In genomic region chr12:1553987-1554982, GRCh38 we compare ENCODE assay signal across 10 cellular contexts. TPM values are rescaled to one million over a fixed set of nuclear protein-coding genes. Genes with fewer than 3 reads are reported as not detected.
DNase-seq lines count a peak whose midpoint lies in the region; ATAC-seq lines count a peak whose summit lies in the region.
"Had no signal": no experiment of that assay in that cellular context is flagged by ENCODE, and none has a peak within 500 bp of the region (broad histone marks: within the 10 kb centered on the region; RNA-seq: fewer than 3 reads in every experiment).

No MANE protein-coding gene starts in this region.

- H3K23ac ChIP-seq in mesendoderm (ENCODE audit: low read length) = no peak overlapping the region

- H3K9ac ChIP-seq in mesendoderm (ENCODE audit: low read length) = no peak overlapping the region

- peak; percentile 53 for DNase-seq in DMS53 (lab: John Stamatoyannopoulos, UW)
- DNase-seq in DMS53 treated with DMSO at 0.1 percent for 48 hours (lab: John Stamatoyannopoulos, UW; ENCODE audit: unreplicated experiment) = no peak
- peak; percentile 52 to 58 for DNase-seq in stimulated activated CD4-positive, alpha-beta T cell treated with anti-CD3 and anti-CD28 coated beads, Interleukin-2, amount 100 ng/mL, for 24 hours
- no peak for DNase-seq in HuH-7.5 (ENCODE audit: low spot score)
- DNase-seq in mesendoderm = no peak
- DNase-seq in HPDE6-E6E7 (ENCODE audit: extremely low spot score) = no peak
- DNase-seq: nucleus accumbens had no signal

- no peak overlapping the region for H2AK5ac ChIP-seq in mesendoderm (ENCODE audit: low read length)

- H3K27ac ChIP-seq in mesendoderm (ENCODE audit: low read depth, low read length) = no peak overlapping the region
- H3K27ac ChIP-seq: 22Rv1 had no signal

- no peak overlapping the region for H2BK15ac ChIP-seq in mesendoderm (replicated peaks; ENCODE audit: low read depth)

- ATAC-seq in GM21576 (IDR thresholded peaks at IDR 0.05; ENCODE audit: unreplicated experiment) = peak; percentile 97
- ATAC-seq in HG03520 (IDR thresholded peaks at IDR 0.05; ENCODE audit: unreplicated experiment) = peak; percentile 97

- no peaks in the 10 kb centered on the region for H3K36me3 ChIP-seq in mesendoderm (ENCODE audit: control insufficient read depth, insufficient read depth, low read length)

- H4K8ac ChIP-seq in mesendoderm (ENCODE audit: low read depth, low read length) = no peak overlapping the region

- H3K18ac ChIP-seq in mesendoderm (ENCODE audit: low read length) = no peak overlapping the region

- H3K4me3 ChIP-seq in mesendoderm (ENCODE audit: low read length) = no peak overlapping the region

- no peak overlapping the region for H2BK120ac ChIP-seq in mesendoderm (ENCODE audit: low read depth, low read length)

- no peaks in the 10 kb centered on the region for H3K4me1 ChIP-seq in mesendoderm (ENCODE audit: control insufficient read depth, low read depth, low read length)

- no peaks in the 10 kb centered on the region for H3K27me3 ChIP-seq in mesendoderm (ENCODE audit: insufficient read depth, low read length, poor library complexity)

- no peak overlapping the region for H3K56ac ChIP-seq in mesendoderm (ENCODE audit: low read length)

- no peak overlapping the region for H2BK5ac ChIP-seq in mesendoderm (ENCODE audit: low read length)

- H3K79me2 ChIP-seq in mesendoderm (ENCODE audit: control insufficient read depth, insufficient read depth, low read length) = no peaks in the 10 kb centered on the region

- H3K4me2 ChIP-seq in mesendoderm (ENCODE audit: low read length) = no peak overlapping the region

- no CpG with 5 or more reads among the region's 14 CpGs for whole genome bisulfite sequencing in mesendoderm (ENCODE audit: extremely low coverage, insufficient coverage, low lambda C conversion rate)

- no peak overlapping the region for H4K5ac ChIP-seq in mesendoderm (ENCODE audit: low read length)

- no peak overlapping the region for H3K4ac ChIP-seq in mesendoderm (ENCODE audit: low read depth, low read length)

- no peaks in the 10 kb centered on the region for H3K79me1 ChIP-seq in mesendoderm (ENCODE audit: low read length)

RNA-seq across cellular contexts. Expression of gene FBXL14, which starts 40.1 kb away (rescaled TPM):
- polyA plus RNA-seq in mesendoderm (2013, experiment 1 of 2) = 2.8 TPM
- 2.9 TPM for polyA plus RNA-seq in mesendoderm (2013, experiment 2 of 2)

Comparison
In these comparisons a context has a peak if more than half of its experiments do, and no peak if none do; other contexts are left out.
1. DNase-seq: peak in DMS53 (single experiment) and stimulated activated CD4-positive, alpha-beta T cell treated with anti-CD3 and anti-CD28 coated beads, Interleukin-2, amount 100 ng/mL, for 24 hours (2 of 2); none in DMS53 treated with DMSO at 0.1 percent for 48 hours (single experiment), HuH-7.5 (single experiment), mesendoderm (single experiment) and HPDE6-E6E7 (single experiment).